Comparison of ENCODE assay signal across 18 cellular contexts in the genomic region with DNA sequence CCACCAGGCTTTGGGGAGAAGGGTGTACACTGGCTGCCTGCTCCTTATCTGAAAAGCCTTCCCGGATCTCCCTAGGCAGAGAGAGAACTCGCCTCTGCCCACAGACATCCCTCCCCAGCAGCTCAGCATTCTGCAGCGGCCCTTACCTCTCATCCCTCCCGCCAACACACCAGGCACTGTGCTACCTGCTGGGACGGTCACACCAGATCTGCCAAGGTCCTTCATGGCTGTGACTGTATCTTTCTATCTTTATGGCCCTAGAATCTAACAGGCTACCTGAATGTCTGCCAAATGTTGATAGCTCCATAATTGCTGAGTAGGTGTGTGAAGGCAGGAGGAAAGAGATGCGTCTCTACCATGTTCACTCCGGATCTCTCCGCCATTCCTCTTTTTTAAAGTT.
"Had no signal": no experiment of that assay in that cellular context is flagged by ENCODE, and none has a peak within 500 bp of the region (broad histone marks: within the 10 kb centered on the region; RNA-seq: fewer than 3 reads in every experiment).

No MANE protein-coding gene starts in this region.

- H3K27me3 Mint-ChIP-seq: activated CD4-positive, alpha-beta memory T cell treated with anti-CD3 and anti-CD28 coated beads for 36 hours; activated CD4-positive, alpha-beta T cell treated with anti-CD3 and anti-CD28 coated beads for 36 hours; stimulated activated naive CD8-positive, alpha-beta T cell treated with anti-CD3 and anti-CD28 coated beads, Interleukin-15, Interleukin-2, amounts not matched to agents 100 ng/mL and 50 ng/mL, for 24 hours; type B pancreatic cell had no signal

- H3K9me3 Mint-ChIP-seq: activated CD4-positive, alpha-beta memory T cell treated with anti-CD3 and anti-CD28 coated beads for 36 hours; activated naive CD4-positive, alpha-beta T cell treated with anti-CD3 and anti-CD28 coated beads, Interleukin-2, amount 10 ng/mL, durations not matched to agents 7 days and 5 days; immature natural killer cell; nephron progenitor cell; stimulated activated naive CD8-positive, alpha-beta T cell treated with anti-CD3 and anti-CD28 coated beads, Interleukin-15, Interleukin-2, amounts not matched to agents 100 ng/mL and 50 ng/mL, for 24 hours; type B pancreatic cell had no signal

- H3K27ac ChIP-seq: gastrocnemius medialis, heart left ventricle, prostate gland, suprapubic skin had no signal

- ATAC-seq: activated CD4-positive, alpha-beta T cell treated with anti-CD3 and anti-CD28 coated beads for 36 hours; activated CD8-positive, alpha-beta memory T cell treated with anti-CD3 and anti-CD28 coated beads, Interleukin-2, amount 10 ng/mL, durations not matched to agents 7 days and 5 days; gastrocnemius medialis; heart left ventricle; right cardiac atrium had no signal

- H3K9me3 ChIP-seq: gastrocnemius medialis, heart left ventricle, prostate gland, suprapubic skin had no signal

- H3K4me1 ChIP-seq: gastrocnemius medialis, prostate gland had no signal

- H3K4me3 Mint-ChIP-seq: activated CD4-positive, alpha-beta memory T cell treated with anti-CD3 and anti-CD28 coated beads for 36 hours; activated CD4-positive, alpha-beta T cell treated with anti-CD3 and anti-CD28 coated beads for 36 hours; activated CD8-positive, alpha-beta memory T cell treated with anti-CD3 and anti-CD28 coated beads, Interleukin-2, amount 10 ng/mL, durations not matched to agents 7 days and 5 days; activated naive CD4-positive, alpha-beta T cell treated with anti-CD3 and anti-CD28 coated beads, Interleukin-2, amount 10 ng/mL, durations not matched to agents 7 days and 5 days; endodermal cell; immature natural killer cell; nephron progenitor cell; stimulated activated naive CD8-positive, alpha-beta T cell treated with anti-CD3 and anti-CD28 coated beads, Interleukin-15, Interleukin-2, amounts not matched to agents 100 ng/mL and 50 ng/mL, for 24 hours; type B pancreatic cell had no signal

- H3K27ac Mint-ChIP-seq: activated CD4-positive, alpha-beta memory T cell treated with anti-CD3 and anti-CD28 coated beads for 36 hours; activated CD4-positive, alpha-beta T cell treated with anti-CD3 and anti-CD28 coated beads for 36 hours; activated CD8-positive, alpha-beta memory T cell treated with anti-CD3 and anti-CD28 coated beads, Interleukin-2, amount 10 ng/mL, durations not matched to agents 7 days and 5 days; activated naive CD4-positive, alpha-beta T cell treated with anti-CD3 and anti-CD28 coated beads, Interleukin-2, amount 10 ng/mL, durations not matched to agents 7 days and 5 days; endodermal cell; nephron progenitor cell; stimulated activated naive CD8-positive, alpha-beta T cell treated with anti-CD3 and anti-CD28 coated beads, Interleukin-15, Interleukin-2, amounts not matched to agents 100 ng/mL and 50 ng/mL, for 24 hours; type B pancreatic cell had no signal

- H3K4me1 Mint-ChIP-seq: endodermal cell, nephron progenitor cell had no signal

- H3K36me3 Mint-ChIP-seq: activated CD4-positive, alpha-beta memory T cell treated with anti-CD3 and anti-CD28 coated beads for 36 hours; activated CD8-positive, alpha-beta memory T cell treated with anti-CD3 and anti-CD28 coated beads, Interleukin-2, amount 10 ng/mL, durations not matched to agents 7 days and 5 days; activated naive CD4-positive, alpha-beta T cell treated with anti-CD3 and anti-CD28 coated beads, Interleukin-2, amount 10 ng/mL, durations not matched to agents 7 days and 5 days; immature natural killer cell; type B pancreatic cell had no signal

- H3K36me3 ChIP-seq: gastrocnemius medialis, heart left ventricle, prostate gland, suprapubic skin had no signal

- DNase-seq: activated CD4-positive, alpha-beta memory T cell treated with anti-CD3 and anti-CD28 coated beads for 36 hours; activated CD4-positive, alpha-beta T cell treated with anti-CD3 and anti-CD28 coated beads for 36 hours; activated CD8-positive, alpha-beta memory T cell treated with anti-CD3 and anti-CD28 coated beads, Interleukin-2, amount 10 ng/mL, durations not matched to agents 7 days and 5 days; activated naive CD4-positive, alpha-beta T cell treated with anti-CD3 and anti-CD28 coated beads, Interleukin-2, amount 10 ng/mL, durations not matched to agents 7 days and 5 days; activated T-cell treated with anti-CD3 and anti-CD28 coated beads, Interleukin-2, amount 50 U/mL, for 1 hour; endodermal cell; erythroblast; gastrocnemius medialis; immature natural killer cell; mesendoderm; nephron progenitor cell; right cardiac atrium had no signal

- H3K4me3 ChIP-seq: gastrocnemius medialis, heart left ventricle, prostate gland, smooth muscle cell, suprapubic skin had no signal
